ENCODE assay signal across 10 cellular contexts in genomic region chr2:20594957-20595356, GRCh38. TPM values are rescaled to one million over a fixed set of nuclear protein-coding genes. Genes with fewer than 3 reads are reported as not detected.
A peak's percentile ranks its signal among the peaks of the same experiment; 100 is the strongest.
DNase-seq lines count a peak whose midpoint lies in the region; ATAC-seq, FAIRE-seq and TF ChIP-seq lines count a peak whose summit lies in the region.
"Had no signal": no experiment of that assay in that cellular context is flagged by ENCODE, and none has a peak within 500 bp of the region (broad histone marks: within the 10 kb centered on the region; RNA-seq: fewer than 3 reads in every experiment).

No MANE protein-coding gene starts in this region.

- H3K9me3 ChIP-seq in RWPE2 (ENCODE audit: severe bottlenecking) (no peaks in the 10 kb centered on the region), aorta (ENCODE audit: control insufficient read depth, low read length) (no peaks in the 10 kb centered on the region)
- H3K9me3 ChIP-seq in naive thymus-derived CD4-positive, alpha-beta T cell (ENCODE audit: control insufficient read depth in 2 of 3, low read length in 3 of 3): no peaks in the 10 kb centered on the region

- H3K27me3 ChIP-seq in RWPE2 (ENCODE audit: insufficient read depth, poor library complexity, severe bottlenecking): no peaks in the 10 kb centered on the region
- H3K27me3 ChIP-seq in aorta (ENCODE audit: control insufficient read depth in 1 of 2, insufficient read depth in 2 of 2, low read length in 1 of 2): no peaks in the 10 kb centered on the region
- no peaks in the 10 kb centered on the region for H3K27me3 ChIP-seq in naive thymus-derived CD4-positive, alpha-beta T cell (ENCODE audit: control insufficient read depth in 2 of 2, insufficient read depth in 2 of 2, low read length in 2 of 2)

- H3K27ac Mint-ChIP-seq in memory B cell: no peak overlapping the region
- no peak overlapping the region for H3K27ac Mint-ChIP-seq in naive thymus-derived CD4-positive, alpha-beta T cell

- peaks cover 8% of the 10 kb centered on the region for H3K36me3 Mint-ChIP-seq in memory B cell
- H3K36me3 Mint-ChIP-seq in naive thymus-derived CD4-positive, alpha-beta T cell: peaks cover 0 to 5% (median 0%) of the 10 kb centered on the region in 5 donors
- H3K36me3 Mint-ChIP-seq: type B pancreatic cell had no signal

- POLR2A ChIA-PET in naive thymus-derived CD4-positive, alpha-beta T cell (lab: Charles Lee): interaction anchor here (1.0 kb wide), 1 partner anchor 543 kb away, joined by 3 read pairs; the partner anchor contains the start of gene LAPTM4A

- no peak for FAIRE-seq in urothelium cell line (lab: Jason Lieb, UNC)

- H3K4me1 ChIP-seq in RWPE2 (ENCODE audit: insufficient read depth, poor library complexity, severe bottlenecking) (peaks cover 43% of the 10 kb centered on the region), aorta (ENCODE audit: control insufficient read depth in 1 of 2, insufficient read depth in 2 of 2, low read length in 2 of 2) (peaks cover 0 to 7% of the 10 kb centered on the region in 2 donors)
- H3K4me1 ChIP-seq in naive thymus-derived CD4-positive, alpha-beta T cell (ENCODE audit: control insufficient read depth in 2 of 2, insufficient read depth in 2 of 2, low read length in 2 of 2): no peaks in the 10 kb centered on the region

- H3K4me1 Mint-ChIP-seq in memory B cell: peaks cover 28% of the 10 kb centered on the region
- H3K4me1 Mint-ChIP-seq in naive thymus-derived CD4-positive, alpha-beta T cell: peaks cover 0 to 12% (median 4%) of the 10 kb centered on the region in 7 donors

- DNase-seq in Right ventricle myocardium superior: peak; percentile 33
- DNase-seq in left cardiac atrium: no peak
- DNase-seq in RWPE2 (ENCODE audit: low spot score): no peak
- no peak for DNase-seq in memory B cell (ENCODE audit: low spot score in 2 of 2)
- peak; percentile 24 to 55 for DNase-seq in aorta
- no peak for DNase-seq in naive thymus-derived CD4-positive, alpha-beta T cell
- no peak for DNase-seq in urothelium cell line (ENCODE audit: low spot score)
- DNase-seq: NCI-H2081 treated with DMSO at 0.1 percent for 48 hours had no signal

- peaks cover 17% of the 10 kb centered on the region for H3K27me3 Mint-ChIP-seq in memory B cell
- no peaks in the 10 kb centered on the region for H3K27me3 Mint-ChIP-seq in naive thymus-derived CD4-positive, alpha-beta T cell
- H3K27me3 Mint-ChIP-seq: type B pancreatic cell had no signal

- H3K4me3 ChIP-seq in RWPE2 (ENCODE audit: severe bottlenecking): no peak overlapping the region
- H3K4me3 ChIP-seq in aorta (ENCODE audit: low read length in 2 of 2): no peak overlapping the region
- no peak overlapping the region for H3K4me3 ChIP-seq in naive thymus-derived CD4-positive, alpha-beta T cell (ENCODE audit: low read length)

- ATAC-seq in Right ventricle myocardium superior (ENCODE audit: poor library complexity): no peak
- ATAC-seq in left cardiac atrium: no peak
- no peak for ATAC-seq in RWPE2 (ENCODE audit: low read depth)
- no peak for ATAC-seq in memory B cell (ENCODE audit: low read depth)
- ATAC-seq in aorta (ENCODE audit: low FRiP score): no peak
- ATAC-seq in HG03378 (IDR thresholded peaks at IDR 0.05; ENCODE audit: unreplicated experiment): no peak
- no peak for ATAC-seq in naive thymus-derived CD4-positive, alpha-beta T cell

- TF ChIP-seq CTCF in RWPE2 (IDR thresholded peaks at IDR 0.05; ENCODE audit: poor library complexity, severe bottlenecking): no peak

- H3K9me3 Mint-ChIP-seq in memory B cell: no peaks in the 10 kb centered on the region
- H3K9me3 Mint-ChIP-seq in naive thymus-derived CD4-positive, alpha-beta T cell: no peaks in the 10 kb centered on the region
- H3K9me3 Mint-ChIP-seq: type B pancreatic cell had no signal

- H3K27ac ChIP-seq in RWPE2 (ENCODE audit: poor library complexity, severe bottlenecking) (peak overlapping the region; percentile 88), aorta (ENCODE audit: low read depth in 1 of 2, low read length in 2 of 2) (no peak overlapping the region)
- H3K27ac ChIP-seq in naive thymus-derived CD4-positive, alpha-beta T cell (ENCODE audit: low read depth, low read length): no peak overlapping the region

- intact Hi-C loops in Right ventricle myocardium superior (cut with DNase I) (no loop called here), left cardiac atrium (cut with DNase I) (no loop called here), aorta (cut with DNase I) (no loop called here)
- intact Hi-C loops in naive thymus-derived CD4-positive, alpha-beta T cell (cut with micrococcal nuclease): no loop called here

- WGBS in aorta, 2 donors: 94 to 95% methylated on average over 8 of the region's 8 CpGs

- CTCF ChIA-PET in naive thymus-derived CD4-positive, alpha-beta T cell (lab: Charles Lee): no interaction called here

- H3K4me3 Mint-ChIP-seq in memory B cell: peak overlapping the region; percentile 50
- no peak overlapping the region for H3K4me3 Mint-ChIP-seq in naive thymus-derived CD4-positive, alpha-beta T cell
- H3K4me3 Mint-ChIP-seq: type B pancreatic cell had no signal

- no peaks in the 10 kb centered on the region for H3K36me3 ChIP-seq in RWPE2 (ENCODE audit: low read depth)
- H3K36me3 ChIP-seq in aorta (ENCODE audit: control insufficient read depth in 1 of 2, insufficient read depth in 2 of 2, low read length in 1 of 2): no peaks in the 10 kb centered on the region
- H3K36me3 ChIP-seq in naive thymus-derived CD4-positive, alpha-beta T cell (ENCODE audit: control insufficient read depth in 2 of 3, insufficient read depth in 3 of 3, low read length in 3 of 3): no peaks in the 10 kb centered on the region

RNA-seq across cellular contexts. Expression of gene HS1BP3, which starts 55.9 kb away (rescaled TPM):
- total RNA-seq in Right ventricle myocardium superior (19.7 TPM), left cardiac atrium (10 to 100 TPM; 19.8 to 21.4 TPM), aorta (10 to 100 TPM; 34.8 to 42.3 TPM)
- 10 to 100 TPM; 27.5 to 33.6 TPM for polyA plus RNA-seq in aorta
- total RNA-seq in naive thymus-derived CD4-positive, alpha-beta T cell: 10 to 100 TPM; 12.0 to 19.0 (median 18.3) TPM
- 10 to 100 TPM; 13.8 to 17.3 TPM for polyA plus RNA-seq in naive thymus-derived CD4-positive, alpha-beta T cell

Comparison
In these comparisons a context has a peak if more than half of its experiments do, and no peak if none do; other contexts are left out.
1. DNase-seq: peak in Right ventricle myocardium superior (single experiment) and aorta (2 of 2); none in left cardiac atrium (single experiment), RWPE2 (single experiment), memory B cell (0 of 2), naive thymus-derived CD4-positive, alpha-beta T cell (0 of 9) and urothelium cell line (single experiment).